In the genomic region with DNA sequence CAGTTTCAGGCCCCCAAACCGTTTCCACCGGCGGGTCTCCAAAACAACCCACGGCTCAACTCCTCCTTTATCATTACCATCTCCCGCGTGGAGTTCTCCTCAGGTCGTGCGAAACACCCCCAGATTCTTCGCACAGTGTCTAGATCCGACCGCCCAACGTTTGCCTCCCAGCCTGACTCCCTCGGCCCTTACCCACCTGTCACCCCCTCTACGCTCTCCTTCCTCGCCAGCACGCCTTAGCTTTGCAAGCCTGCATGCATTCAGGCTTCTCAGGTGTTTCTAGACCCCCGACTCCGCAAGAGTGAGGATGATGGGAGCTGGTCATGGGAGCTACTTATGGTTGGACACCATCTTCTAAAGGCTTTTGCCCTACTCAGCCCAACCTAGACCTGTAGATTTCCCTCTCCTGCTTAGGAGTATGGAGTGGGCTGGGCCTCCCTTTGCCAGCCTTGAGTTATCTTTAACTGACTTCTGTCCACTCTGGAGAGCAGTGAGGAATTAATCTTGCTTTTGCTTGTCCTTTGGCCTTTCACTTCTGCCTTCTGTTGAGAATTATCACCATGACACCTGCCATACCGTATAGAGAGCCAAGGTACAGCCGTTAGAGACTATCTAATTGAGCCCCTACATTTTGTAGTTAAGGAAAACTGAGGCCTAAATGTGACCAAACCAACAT, we compare ENCODE assay signal across 1 cellular context.
A peak's percentile ranks its signal among the peaks of the same experiment; 100 is the strongest.
TF ChIP-seq lines count a peak whose summit lies in the region.

No MANE protein-coding gene starts in this region.

TF ChIP-seq in HepG2, 621 proteins besides CTCF, POLR2A, EP300 and RAD21 (continued from another document):
- TF ChIP-seq, protein P1, sequence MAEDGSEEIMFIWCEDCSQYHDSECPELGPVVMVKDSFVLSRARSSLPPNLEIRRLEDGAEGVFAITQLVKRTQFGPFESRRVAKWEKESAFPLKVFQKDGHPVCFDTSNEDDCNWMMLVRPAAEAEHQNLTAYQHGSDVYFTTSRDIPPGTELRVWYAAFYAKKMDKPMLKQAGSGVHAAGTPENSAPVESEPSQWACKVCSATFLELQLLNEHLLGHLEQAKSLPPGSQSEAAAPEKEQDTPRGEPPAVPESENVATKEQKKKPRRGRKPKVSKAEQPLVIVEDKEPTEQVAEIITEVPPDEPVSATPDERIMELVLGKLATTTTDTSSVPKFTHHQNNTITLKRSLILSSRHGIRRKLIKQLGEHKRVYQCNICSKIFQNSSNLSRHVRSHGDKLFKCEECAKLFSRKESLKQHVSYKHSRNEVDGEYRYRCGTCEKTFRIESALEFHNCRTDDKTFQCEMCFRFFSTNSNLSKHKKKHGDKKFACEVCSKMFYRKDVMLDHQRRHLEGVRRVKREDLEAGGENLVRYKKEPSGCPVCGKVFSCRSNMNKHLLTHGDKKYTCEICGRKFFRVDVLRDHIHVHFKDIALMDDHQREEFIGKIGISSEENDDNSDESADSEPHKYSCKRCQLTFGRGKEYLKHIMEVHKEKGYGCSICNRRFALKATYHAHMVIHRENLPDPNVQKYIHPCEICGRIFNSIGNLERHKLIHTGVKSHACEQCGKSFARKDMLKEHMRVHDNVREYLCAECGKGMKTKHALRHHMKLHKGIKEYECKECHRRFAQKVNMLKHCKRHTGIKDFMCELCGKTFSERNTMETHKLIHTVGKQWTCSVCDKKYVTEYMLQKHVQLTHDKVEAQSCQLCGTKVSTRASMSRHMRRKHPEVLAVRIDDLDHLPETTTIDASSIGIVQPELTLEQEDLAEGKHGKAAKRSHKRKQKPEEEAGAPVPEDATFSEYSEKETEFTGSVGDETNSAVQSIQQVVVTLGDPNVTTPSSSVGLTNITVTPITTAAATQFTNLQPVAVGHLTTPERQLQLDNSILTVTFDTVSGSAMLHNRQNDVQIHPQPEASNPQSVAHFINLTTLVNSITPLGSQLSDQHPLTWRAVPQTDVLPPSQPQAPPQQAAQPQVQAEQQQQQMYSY (CRISPR knock-in tag; IDR thresholded peaks at IDR 0.05) = no peak
- TF ChIP-seq SMAD3 (CRISPR knock-in tag; IDR thresholded peaks at IDR 0.05) (no peak), ZNF543 (CRISPR knock-in tag; IDR thresholded peaks at IDR 0.05) (no peak), ATF1 (CRISPR knock-in tag; IDR thresholded peaks at IDR 0.05) (no peak), ZKSCAN1 (IDR thresholded peaks at IDR 0.05; ENCODE audit: low read length) (no peak), NFE2 (CRISPR knock-in tag; IDR thresholded peaks at IDR 0.05) (no peak), ZNF746 (CRISPR knock-in tag; IDR thresholded peaks at IDR 0.05) (no peak), MED13 (CRISPR knock-in tag; IDR thresholded peaks at IDR 0.05) (no peak), ZSCAN29 (CRISPR knock-in tag; conservative IDR thresholded peaks at IDR 0.05) (0 out of 2 replicates have a peak, but pooled peaks have one; percentile 46), NFE2L2 (IDR thresholded peaks at IDR 0.05; ENCODE audit: low read length) (no peak), SRSF9 (IDR thresholded peaks at IDR 0.05; ENCODE audit: borderline replicate concordance, insufficient read depth, low read depth, low read length, poor library complexity, severe bottlenecking) (no peak), NR2F1 (CRISPR knock-in tag; IDR thresholded peaks at IDR 0.05) (no peak), NRL (CRISPR knock-in tag; IDR thresholded peaks at IDR 0.05; ENCODE audit: borderline replicate concordance) (no peak), CHD2 (IDR thresholded peaks at IDR 0.05; ENCODE audit: low read depth, low read length) (no peak), CBX2 (IDR thresholded peaks at IDR 0.05; ENCODE audit: low read depth, low read length) (no peak), CBX2 (CRISPR knock-in tag; IDR thresholded peaks at IDR 0.05; ENCODE audit: low read depth) (no peak), GTF3A (CRISPR knock-in tag; conservative IDR thresholded peaks at IDR 0.05) (no peak; the same call in 1 of the 2 replicates), ETV6 (CRISPR knock-in tag; conservative IDR thresholded peaks at IDR 0.05) (no peak), ZNF7 (CRISPR knock-in tag; IDR thresholded peaks at IDR 0.05) (no peak), GATAD2A (CRISPR knock-in tag; IDR thresholded peaks at IDR 0.05) (no peak), IRX3 (CRISPR knock-in tag; IDR thresholded peaks at IDR 0.05; ENCODE audit: borderline replicate concordance, low read depth) (no peak), BORCS8-MEF2B (CRISPR knock-in tag; IDR thresholded peaks at IDR 0.05) (no peak), RBAK (CRISPR knock-in tag; IDR thresholded peaks at IDR 0.05) (no peak), HMG20B (CRISPR knock-in tag; conservative IDR thresholded peaks at IDR 0.05) (no peak), ZNF225 (CRISPR knock-in tag; IDR thresholded peaks at IDR 0.05) (no peak), ZMYM4 (CRISPR knock-in tag; IDR thresholded peaks at IDR 0.05) (no peak), SIN3A (IDR thresholded peaks at IDR 0.05; ENCODE audit: borderline replicate concordance, low read depth, low read length) (0 out of 2 replicates have a peak, but pooled peaks have one; percentile 25), CBX5 (CRISPR knock-in tag; IDR thresholded peaks at IDR 0.05; ENCODE audit: borderline replicate concordance) (no peak), ZSCAN25 (CRISPR knock-in tag; IDR thresholded peaks at IDR 0.05) (no peak), ZNF432 (CRISPR knock-in tag; IDR thresholded peaks at IDR 0.05; ENCODE audit: borderline replicate concordance) (no peak), RAD51 (IDR thresholded peaks at IDR 0.05; ENCODE audit: borderline replicate concordance) (no peak), MLLT10 (CRISPR knock-in tag; IDR thresholded peaks at IDR 0.05) (no peak), RFX5 (IDR thresholded peaks at IDR 0.05; ENCODE audit: low read depth, low read length) (no peak), ZNF30 (CRISPR knock-in tag; IDR thresholded peaks at IDR 0.05) (no peak), PCBP1 (IDR thresholded peaks at IDR 0.05; ENCODE audit: borderline replicate concordance, low read depth, low read length) (no peak), SP5 (CRISPR knock-in tag; IDR thresholded peaks at IDR 0.05; ENCODE audit: borderline replicate concordance, low read depth) (no peak), NR2C2 (CRISPR knock-in tag; IDR thresholded peaks at IDR 0.05; ENCODE audit: borderline replicate concordance) (0 out of 2 replicates have a peak, but pooled peaks have one; percentile 9), ZSCAN12 (CRISPR knock-in tag; IDR thresholded peaks at IDR 0.05) (no peak), ARHGAP35 (CRISPR knock-in tag; IDR thresholded peaks at IDR 0.05; ENCODE audit: borderline replicate concordance) (no peak), PAWR (CRISPR knock-in tag; IDR thresholded peaks at IDR 0.05; ENCODE audit: borderline replicate concordance) (0 out of 2 replicates have a peak, but pooled peaks have one; percentile 4)
- TF ChIP-seq, protein P2, sequence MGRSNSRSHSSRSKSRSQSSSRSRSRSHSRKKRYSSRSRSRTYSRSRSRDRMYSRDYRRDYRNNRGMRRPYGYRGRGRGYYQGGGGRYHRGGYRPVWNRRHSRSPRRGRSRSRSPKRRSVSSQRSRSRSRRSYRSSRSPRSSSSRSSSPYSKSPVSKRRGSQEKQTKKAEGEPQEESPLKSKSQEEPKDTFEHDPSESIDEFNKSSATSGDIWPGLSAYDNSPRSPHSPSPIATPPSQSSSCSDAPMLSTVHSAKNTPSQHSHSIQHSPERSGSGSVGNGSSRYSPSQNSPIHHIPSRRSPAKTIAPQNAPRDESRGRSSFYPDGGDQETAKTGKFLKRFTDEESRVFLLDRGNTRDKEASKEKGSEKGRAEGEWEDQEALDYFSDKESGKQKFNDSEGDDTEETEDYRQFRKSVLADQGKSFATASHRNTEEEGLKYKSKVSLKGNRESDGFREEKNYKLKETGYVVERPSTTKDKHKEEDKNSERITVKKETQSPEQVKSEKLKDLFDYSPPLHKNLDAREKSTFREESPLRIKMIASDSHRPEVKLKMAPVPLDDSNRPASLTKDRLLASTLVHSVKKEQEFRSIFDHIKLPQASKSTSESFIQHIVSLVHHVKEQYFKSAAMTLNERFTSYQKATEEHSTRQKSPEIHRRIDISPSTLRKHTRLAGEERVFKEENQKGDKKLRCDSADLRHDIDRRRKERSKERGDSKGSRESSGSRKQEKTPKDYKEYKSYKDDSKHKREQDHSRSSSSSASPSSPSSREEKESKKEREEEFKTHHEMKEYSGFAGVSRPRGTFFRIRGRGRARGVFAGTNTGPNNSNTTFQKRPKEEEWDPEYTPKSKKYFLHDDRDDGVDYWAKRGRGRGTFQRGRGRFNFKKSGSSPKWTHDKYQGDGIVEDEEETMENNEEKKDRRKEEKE (IDR thresholded peaks at IDR 0.05) = no peak
- TF ChIP-seq, protein P3, sequence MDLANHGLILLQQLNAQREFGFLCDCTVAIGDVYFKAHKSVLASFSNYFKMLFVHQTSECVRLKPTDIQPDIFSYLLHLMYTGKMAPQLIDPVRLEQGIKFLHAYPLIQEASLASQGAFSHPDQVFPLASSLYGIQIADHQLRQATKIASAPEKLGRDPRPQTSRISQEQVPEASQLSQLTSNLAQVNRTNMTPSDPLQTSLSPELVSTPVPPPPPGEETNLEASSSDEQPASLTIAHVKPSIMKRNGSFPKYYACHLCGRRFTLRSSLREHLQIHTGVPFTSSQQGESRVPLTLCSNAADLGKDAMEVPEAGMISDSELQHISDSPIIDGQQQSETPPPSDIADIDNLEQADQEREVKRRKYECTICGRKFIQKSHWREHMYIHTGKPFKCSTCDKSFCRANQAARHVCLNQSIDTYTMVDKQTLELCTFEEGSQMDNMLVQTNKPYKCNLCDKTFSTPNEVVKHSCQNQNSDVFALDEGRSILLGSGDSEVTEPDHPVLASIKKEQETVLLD (CRISPR knock-in tag; IDR thresholded peaks at IDR 0.05; ENCODE audit: low read depth) = 0 out of 2 replicates have a peak, but pooled peaks have one; percentile 3
- TF ChIP-seq, protein P4, sequence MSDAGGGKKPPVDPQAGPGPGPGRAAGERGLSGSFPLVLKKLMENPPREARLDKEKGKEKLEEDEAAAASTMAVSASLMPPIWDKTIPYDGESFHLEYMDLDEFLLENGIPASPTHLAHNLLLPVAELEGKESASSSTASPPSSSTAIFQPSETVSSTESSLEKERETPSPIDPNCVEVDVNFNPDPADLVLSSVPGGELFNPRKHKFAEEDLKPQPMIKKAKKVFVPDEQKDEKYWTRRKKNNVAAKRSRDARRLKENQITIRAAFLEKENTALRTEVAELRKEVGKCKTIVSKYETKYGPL (CRISPR knock-in tag; IDR thresholded peaks at IDR 0.05) = no peak
- TF ChIP-seq, protein P5, sequence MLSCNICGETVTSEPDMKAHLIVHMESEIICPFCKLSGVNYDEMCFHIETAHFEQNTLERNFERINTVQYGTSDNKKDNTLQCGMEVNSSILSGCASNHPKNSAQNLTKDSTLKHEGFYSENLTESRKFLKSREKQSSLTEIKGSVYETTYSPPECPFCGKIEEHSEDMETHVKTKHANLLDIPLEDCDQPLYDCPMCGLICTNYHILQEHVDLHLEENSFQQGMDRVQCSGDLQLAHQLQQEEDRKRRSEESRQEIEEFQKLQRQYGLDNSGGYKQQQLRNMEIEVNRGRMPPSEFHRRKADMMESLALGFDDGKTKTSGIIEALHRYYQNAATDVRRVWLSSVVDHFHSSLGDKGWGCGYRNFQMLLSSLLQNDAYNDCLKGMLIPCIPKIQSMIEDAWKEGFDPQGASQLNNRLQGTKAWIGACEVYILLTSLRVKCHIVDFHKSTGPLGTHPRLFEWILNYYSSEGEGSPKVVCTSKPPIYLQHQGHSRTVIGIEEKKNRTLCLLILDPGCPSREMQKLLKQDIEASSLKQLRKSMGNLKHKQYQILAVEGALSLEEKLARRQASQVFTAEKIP (CRISPR knock-in tag; IDR thresholded peaks at IDR 0.05; ENCODE audit: borderline replicate concordance) = no peak
- TF ChIP-seq, protein P6, sequence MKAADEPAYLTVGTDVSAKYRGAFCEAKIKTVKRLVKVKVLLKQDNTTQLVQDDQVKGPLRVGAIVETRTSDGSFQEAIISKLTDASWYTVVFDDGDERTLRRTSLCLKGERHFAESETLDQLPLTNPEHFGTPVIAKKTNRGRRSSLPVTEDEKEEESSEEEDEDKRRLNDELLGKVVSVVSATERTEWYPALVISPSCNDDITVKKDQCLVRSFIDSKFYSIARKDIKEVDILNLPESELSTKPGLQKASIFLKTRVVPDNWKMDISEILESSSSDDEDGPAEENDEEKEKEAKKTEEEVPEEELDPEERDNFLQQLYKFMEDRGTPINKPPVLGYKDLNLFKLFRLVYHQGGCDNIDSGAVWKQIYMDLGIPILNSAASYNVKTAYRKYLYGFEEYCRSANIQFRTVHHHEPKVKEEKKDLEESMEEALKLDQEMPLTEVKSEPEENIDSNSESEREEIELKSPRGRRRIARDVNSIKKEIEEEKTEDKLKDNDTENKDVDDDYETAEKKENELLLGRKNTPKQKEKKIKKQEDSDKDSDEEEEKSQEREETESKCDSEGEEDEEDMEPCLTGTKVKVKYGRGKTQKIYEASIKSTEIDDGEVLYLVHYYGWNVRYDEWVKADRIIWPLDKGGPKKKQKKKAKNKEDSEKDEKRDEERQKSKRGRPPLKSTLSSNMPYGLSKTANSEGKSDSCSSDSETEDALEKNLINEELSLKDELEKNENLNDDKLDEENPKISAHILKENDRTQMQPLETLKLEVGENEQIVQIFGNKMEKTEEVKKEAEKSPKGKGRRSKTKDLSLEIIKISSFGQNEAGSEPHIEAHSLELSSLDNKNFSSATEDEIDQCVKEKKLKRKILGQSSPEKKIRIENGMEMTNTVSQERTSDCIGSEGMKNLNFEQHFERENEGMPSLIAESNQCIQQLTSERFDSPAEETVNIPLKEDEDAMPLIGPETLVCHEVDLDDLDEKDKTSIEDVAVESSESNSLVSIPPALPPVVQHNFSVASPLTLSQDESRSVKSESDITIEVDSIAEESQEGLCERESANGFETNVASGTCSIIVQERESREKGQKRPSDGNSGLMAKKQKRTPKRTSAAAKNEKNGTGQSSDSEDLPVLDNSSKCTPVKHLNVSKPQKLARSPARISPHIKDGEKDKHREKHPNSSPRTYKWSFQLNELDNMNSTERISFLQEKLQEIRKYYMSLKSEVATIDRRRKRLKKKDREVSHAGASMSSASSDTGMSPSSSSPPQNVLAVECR (CRISPR knock-in tag; IDR thresholded peaks at IDR 0.05; ENCODE audit: borderline replicate concordance) = no peak
